ENCODE assay signal across 13 cellular contexts in genomic region chr2:8000861-8001260, GRCh38.
DNase-seq lines count a peak whose midpoint lies in the region; ATAC-seq and TF ChIP-seq lines count a peak whose summit lies in the region.
"Had no signal": no experiment of that assay in that cellular context is flagged by ENCODE, and none has a peak within 500 bp of the region (broad histone marks: within the 10 kb centered on the region; RNA-seq: fewer than 3 reads in every experiment).

No MANE protein-coding gene starts in this region.

- peaks cover 9 to 12% of the 10 kb centered on the region in 2 donors for H3K4me1 ChIP-seq in gastrocnemius medialis

- DNase-seq in AG10803 (ENCODE audit: low read depth), result no peak
- DNase-seq in GM12865 (ENCODE audit: low read depth), result peak; percentile 47
- DNase-seq in OCI-M1 (lab: John Stamatoyannopoulos, UW), result peak; percentile 36
- DNase-seq in fibroblast of pulmonary artery (ENCODE audit: low read depth), result peak; percentile 18
- DNase-seq in gastrocnemius medialis, result no peak
- no peak for DNase-seq in activated CD8-positive, alpha-beta memory T cell treated with anti-CD3 and anti-CD28 coated beads, Interleukin-2, amount 50 U/mL, for 4 hours
- DNase-seq: dorsolateral prefrontal cortex, KG1, posterior cingulate gyrus, RPMI8226 had no signal

- no peaks in the 10 kb centered on the region for H3K27me3 ChIP-seq in gastrocnemius medialis
- H3K27me3 ChIP-seq: dorsolateral prefrontal cortex had no signal

- H3K9me3 ChIP-seq in gastrocnemius medialis, result no peaks in the 10 kb centered on the region

- no peak for ATAC-seq in gastrocnemius medialis
- ATAC-seq in HG02884 (IDR thresholded peaks at IDR 0.05; ENCODE audit: unreplicated experiment), result no peak
- ATAC-seq in GM18511 (IDR thresholded peaks at IDR 0.05; ENCODE audit: unreplicated experiment), result no peak

- intact Hi-C loops in gastrocnemius medialis (cut with DNase I; ENCODE audit: low total_unique reads), result loop anchor here (5.0 to 10.0 kb wide), 4 partner anchors 416 to 1634 kb away; partner anchors contain the start of genes KIDINS220 and YWHAQ

- TF ChIP-seq CTCF in AG10803 (conservative IDR thresholded peaks at IDR 0.05; ENCODE audit: low read length) (peak; percentile 27), GM12865 (IDR thresholded peaks at IDR 0.05; ENCODE audit: insufficient read depth, low read depth, low read length, missing control alignments) (no peak), fibroblast of pulmonary artery (IDR thresholded peaks at IDR 0.05; ENCODE audit: low read length, missing control alignments) (peak; percentile 33), gastrocnemius medialis (IDR thresholded peaks at IDR 0.05 in 4 of 5, conservative IDR thresholded peaks at IDR 0.05 in 1 of 5) (no peak)

- H3K4me3 ChIP-seq in AG10803 (ENCODE audit: low read length) (no peak overlapping the region), GM12865 (ENCODE audit: low read depth, low read length) (no peak overlapping the region), fibroblast of pulmonary artery (replicated peaks; ENCODE audit: low read depth, low read length) (no peak overlapping the region), gastrocnemius medialis (no peak overlapping the region)
- H3K4me3 ChIP-seq: dorsolateral prefrontal cortex, lung had no signal

- no peak overlapping the region for H3K27ac ChIP-seq in gastrocnemius medialis
- H3K27ac ChIP-seq: dorsolateral prefrontal cortex had no signal

- H3K36me3 ChIP-seq in gastrocnemius medialis, result no peaks in the 10 kb centered on the region

- in situ Hi-C loops in gastrocnemius medialis (cut with MboI; ENCODE audit: low sequenced_read_pairs in 4 of 4), result loop anchor here in 1 of 4 donors (25.0 kb wide), 1 partner anchor 686 kb away; the partner anchor contains the start of gene ID2

- no peak for TF ChIP-seq POLR2A in gastrocnemius medialis (IDR thresholded peaks at IDR 0.05)

Comparison
In these comparisons a context has a peak if more than half of its experiments do, and no peak if none do; other contexts are left out.
1. DNase-seq: peak in GM12865 (single experiment), OCI-M1 (single experiment) and fibroblast of pulmonary artery (single experiment); none in AG10803 (single experiment), gastrocnemius medialis (0 of 2) and activated CD8-positive, alpha-beta memory T cell treated with anti-CD3 and anti-CD28 coated beads, Interleukin-2, amount 50 U/mL, for 4 hours (single experiment).
2. CTCF ChIP-seq: peak in AG10803 (single experiment) and fibroblast of pulmonary artery (single experiment); none in GM12865 (single experiment) and gastrocnemius medialis (0 of 5).